ENCODE assay signal across 11 cellular contexts in the genomic region with DNA sequence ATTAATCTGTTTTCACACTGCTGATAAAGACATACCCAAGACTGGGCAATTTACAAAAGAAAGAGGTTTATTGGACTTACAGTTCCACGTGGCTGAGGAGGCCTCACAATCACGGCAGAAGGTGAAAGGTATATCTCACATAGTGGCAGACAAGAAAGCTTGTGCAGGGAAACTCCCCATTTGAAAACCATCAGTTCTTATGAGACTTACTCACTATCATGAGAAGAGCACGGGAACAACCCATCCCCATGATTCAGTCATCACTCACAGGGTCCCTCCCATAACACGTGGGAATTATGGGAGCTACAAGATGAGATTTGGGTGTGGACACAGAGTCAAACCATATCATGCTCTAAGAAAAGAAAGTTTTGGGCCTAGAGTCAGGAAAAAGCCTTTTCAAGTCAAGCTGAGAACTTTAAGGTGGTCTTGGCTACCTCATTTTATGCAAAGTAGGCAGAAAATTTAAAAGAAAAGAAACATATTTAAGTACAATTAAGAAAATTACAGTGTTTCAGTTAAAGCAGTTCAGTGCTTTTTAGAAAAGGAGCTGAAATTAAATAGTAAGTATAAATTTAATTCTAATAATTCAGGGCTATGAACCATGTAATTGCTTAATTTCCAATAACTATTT. TPM values are rescaled to one million over a fixed set of nuclear protein-coding genes. Genes with fewer than 3 reads are reported as not detected.
A peak's percentile ranks its signal among the peaks of the same experiment; 100 is the strongest.
DNase-seq lines count a peak whose midpoint lies in the region; ATAC-seq and TF ChIP-seq lines count a peak whose summit lies in the region.
"Had no signal": no experiment of that assay in that cellular context is flagged by ENCODE, and none has a peak within 500 bp of the region (broad histone marks: within the 10 kb centered on the region; RNA-seq: fewer than 3 reads in every experiment).

No MANE protein-coding gene starts in this region.

- intact Hi-C loops in posterior vena cava (cut with DNase I): loop anchor here in 1 of 2 donors (5.0 kb wide), 1 partner anchor 116 kb away; no protein-coding TSS in a partner anchor

- no peak overlapping the region for H2AFZ ChIP-seq in GM23338

- TF ChIP-seq CTCF in GM23338 (conservative IDR thresholded peaks at IDR 0.05; ENCODE audit: low read depth in 2 of 2): no peak
- no peak for TF ChIP-seq CTCF in WI38 (IDR thresholded peaks at IDR 0.05; ENCODE audit: low read depth, low read length)

- DNase-seq in AG08395 (ENCODE audit: low spot score): peak; percentile 57
- DNase-seq in GM23338 (ENCODE audit: low spot score): no peak
- peak; percentile 87 for DNase-seq in iris pigment epithelial cell (ENCODE audit: low read depth)
- DNase-seq in NCI-H2227 treated with DMSO at 0.1 percent for 48 hours (lab: John Stamatoyannopoulos, UW): no peak
- DNase-seq in NCI-H69 (lab: John Stamatoyannopoulos, UW): no peak
- no peak for DNase-seq in NCI-H82 (lab: John Stamatoyannopoulos, UW)
- DNase-seq in posterior vena cava (ENCODE audit: low spot score): no peak
- DNase-seq: activated T-cell treated with anti-CD3 and anti-CD28 coated beads, Interleukin-2, amount 50 U/mL, for 1 hour; GF-D8; naive thymus-derived CD4-positive, alpha-beta T cell had no signal

- no peaks in the 10 kb centered on the region for H3K9me2 ChIP-seq in GM23338 (ENCODE audit: insufficient read depth)

- H3K4me1 ChIP-seq in GM23338 (ENCODE audit: insufficient read depth): peaks cover 12% of the 10 kb centered on the region

- H3K4me2 ChIP-seq in GM23338: peak overlapping the region; percentile 84; the same call in 1 of the 2 replicates

- H3K4me1 Mint-ChIP-seq in GM23338: peaks cover 20% of the 10 kb centered on the region

- no peaks in the 10 kb centered on the region; the same call in 2 of the 3 replicates for H3K9me3 Mint-ChIP-seq in GM23338
- H3K9me3 Mint-ChIP-seq: naive thymus-derived CD4-positive, alpha-beta T cell had no signal

- peaks cover 48% of the 10 kb centered on the region for H3K27me3 Mint-ChIP-seq in GM23338 (ENCODE audit: insufficient read depth, low read depth, poor library complexity)

- H3K27me3 ChIP-seq in GM23338 (ENCODE audit: insufficient read depth): peaks cover 41% of the 10 kb centered on the region

- no peak for ATAC-seq in GM23338
- ATAC-seq: naive thymus-derived CD4-positive, alpha-beta T cell had no signal

- H3K79me2 ChIP-seq in GM23338 (replicated peaks; ENCODE audit: insufficient read depth): no peaks in the 10 kb centered on the region

- no peak overlapping the region for H3K4me3 Mint-ChIP-seq in GM23338

- H3K27ac Mint-ChIP-seq in GM23338: no peak overlapping the region

- H3K4me3 ChIP-seq in GM23338: 0 out of 2 replicates have a peak overlapping the region, but pooled peaks have one; percentile 78
- H3K4me3 ChIP-seq in WI38 (ENCODE audit: low read depth, low read length): peak overlapping the region; percentile 77

- H3K36me3 Mint-ChIP-seq in GM23338 (ENCODE audit: low read depth): no peaks in the 10 kb centered on the region
- H3K36me3 Mint-ChIP-seq: naive thymus-derived CD4-positive, alpha-beta T cell had no signal

- H3F3A ChIP-seq in GM23338 (replicated peaks; ENCODE audit: low read depth): no peaks in the 10 kb centered on the region

- no peak overlapping the region for H3K27ac ChIP-seq in GM23338 (ENCODE audit: low read depth)

- no peaks in the 10 kb centered on the region for H3K36me3 ChIP-seq in GM23338 (ENCODE audit: insufficient read depth)

- H4K20me1 ChIP-seq in GM23338 (replicated peaks; ENCODE audit: insufficient read depth): 0 out of 2 replicates have a peak, but pooled peaks cover 10% of the 10 kb centered on the region

TF ChIP-seq in GM23338, 12 proteins besides CTCF, POLR2A, EP300 and RAD21 (continues in another document):
- TF ChIP-seq CREB1 (CRISPR knock-in tag; IDR thresholded peaks at IDR 0.05; ENCODE audit: low read depth) (no peak), POLR2AphosphoS5 (IDR thresholded peaks at IDR 0.05; ENCODE audit: low read depth) (no peak), ZNF331 (CRISPR knock-in tag; IDR thresholded peaks at IDR 0.05; ENCODE audit: low read depth) (no peak), EZH2phosphoT487 (IDR thresholded peaks at IDR 0.05; ENCODE audit: unreplicated experiment) (no peak)
- TF ChIP-seq, protein P1, sequence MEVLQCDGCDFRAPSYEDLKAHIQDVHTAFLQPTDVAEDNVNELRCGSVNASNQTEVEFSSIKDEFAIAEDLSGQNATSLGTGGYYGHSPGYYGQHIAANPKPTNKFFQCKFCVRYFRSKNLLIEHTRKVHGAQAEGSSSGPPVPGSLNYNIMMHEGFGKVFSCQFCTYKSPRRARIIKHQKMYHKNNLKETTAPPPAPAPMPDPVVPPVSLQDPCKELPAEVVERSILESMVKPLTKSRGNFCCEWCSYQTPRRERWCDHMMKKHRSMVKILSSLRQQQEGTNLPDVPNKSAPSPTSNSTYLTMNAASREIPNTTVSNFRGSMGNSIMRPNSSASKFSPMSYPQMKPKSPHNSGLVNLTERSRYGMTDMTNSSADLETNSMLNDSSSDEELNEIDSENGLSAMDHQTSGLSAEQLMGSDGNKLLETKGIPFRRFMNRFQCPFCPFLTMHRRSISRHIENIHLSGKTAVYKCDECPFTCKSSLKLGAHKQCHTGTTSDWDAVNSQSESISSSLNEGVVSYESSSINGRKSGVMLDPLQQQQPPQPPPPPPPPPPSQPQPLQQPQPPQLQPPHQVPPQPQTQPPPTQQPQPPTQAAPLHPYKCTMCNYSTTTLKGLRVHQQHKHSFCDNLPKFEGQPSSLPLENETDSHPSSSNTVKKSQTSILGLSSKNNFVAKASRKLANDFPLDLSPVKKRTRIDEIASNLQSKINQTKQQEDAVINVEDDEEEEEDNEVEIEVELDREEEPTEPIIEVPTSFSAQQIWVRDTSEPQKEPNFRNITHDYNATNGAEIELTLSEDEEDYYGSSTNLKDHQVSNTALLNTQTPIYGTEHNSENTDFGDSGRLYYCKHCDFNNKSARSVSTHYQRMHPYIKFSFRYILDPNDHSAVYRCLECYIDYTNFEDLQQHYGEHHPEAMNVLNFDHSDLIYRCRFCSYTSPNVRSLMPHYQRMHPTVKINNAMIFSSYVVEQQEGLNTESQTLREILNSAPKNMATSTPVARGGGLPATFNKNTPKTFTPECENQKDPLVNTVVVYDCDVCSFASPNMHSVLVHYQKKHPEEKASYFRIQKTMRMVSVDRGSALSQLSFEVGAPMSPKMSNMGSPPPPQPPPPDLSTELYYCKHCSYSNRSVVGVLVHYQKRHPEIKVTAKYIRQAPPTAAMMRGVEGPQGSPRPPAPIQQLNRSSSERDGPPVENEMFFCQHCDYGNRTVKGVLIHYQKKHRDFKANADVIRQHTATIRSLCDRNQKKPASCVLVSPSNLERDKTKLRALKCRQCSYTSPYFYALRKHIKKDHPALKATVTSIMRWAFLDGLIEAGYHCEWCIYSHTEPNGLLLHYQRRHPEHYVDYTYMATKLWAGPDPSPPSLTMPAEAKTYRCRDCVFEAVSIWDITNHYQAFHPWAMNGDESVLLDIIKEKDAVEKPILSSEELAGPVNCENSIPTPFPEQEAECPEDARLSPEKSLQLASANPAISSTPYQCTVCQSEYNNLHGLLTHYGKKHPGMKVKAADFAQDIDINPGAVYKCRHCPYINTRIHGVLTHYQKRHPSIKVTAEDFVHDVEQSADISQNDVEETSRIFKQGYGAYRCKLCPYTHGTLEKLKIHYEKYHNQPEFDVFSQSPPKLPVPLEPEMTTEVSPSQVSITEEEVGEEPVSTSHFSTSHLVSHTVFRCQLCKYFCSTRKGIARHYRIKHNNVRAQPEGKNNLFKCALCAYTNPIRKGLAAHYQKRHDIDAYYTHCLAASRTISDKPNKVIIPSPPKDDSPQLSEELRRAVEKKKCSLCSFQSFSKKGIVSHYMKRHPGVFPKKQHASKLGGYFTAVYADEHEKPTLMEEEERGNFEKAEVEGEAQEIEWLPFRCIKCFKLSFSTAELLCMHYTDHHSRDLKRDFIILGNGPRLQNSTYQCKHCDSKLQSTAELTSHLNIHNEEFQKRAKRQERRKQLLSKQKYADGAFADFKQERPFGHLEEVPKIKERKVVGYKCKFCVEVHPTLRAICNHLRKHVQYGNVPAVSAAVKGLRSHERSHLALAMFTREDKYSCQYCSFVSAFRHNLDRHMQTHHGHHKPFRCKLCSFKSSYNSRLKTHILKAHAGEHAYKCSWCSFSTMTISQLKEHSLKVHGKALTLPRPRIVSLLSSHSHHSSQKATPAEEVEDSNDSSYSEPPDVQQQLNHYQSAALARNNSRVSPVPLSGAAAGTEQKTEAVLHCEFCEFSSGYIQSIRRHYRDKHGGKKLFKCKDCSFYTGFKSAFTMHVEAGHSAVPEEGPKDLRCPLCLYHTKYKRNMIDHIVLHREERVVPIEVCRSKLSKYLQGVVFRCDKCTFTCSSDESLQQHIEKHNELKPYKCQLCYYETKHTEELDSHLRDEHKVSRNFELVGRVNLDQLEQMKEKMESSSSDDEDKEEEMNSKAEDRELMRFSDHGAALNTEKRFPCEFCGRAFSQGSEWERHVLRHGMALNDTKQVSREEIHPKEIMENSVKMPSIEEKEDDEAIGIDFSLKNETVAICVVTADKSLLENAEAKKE (CRISPR knock-in tag; IDR thresholded peaks at IDR 0.05): no peak
- TF ChIP-seq, protein P2, sequence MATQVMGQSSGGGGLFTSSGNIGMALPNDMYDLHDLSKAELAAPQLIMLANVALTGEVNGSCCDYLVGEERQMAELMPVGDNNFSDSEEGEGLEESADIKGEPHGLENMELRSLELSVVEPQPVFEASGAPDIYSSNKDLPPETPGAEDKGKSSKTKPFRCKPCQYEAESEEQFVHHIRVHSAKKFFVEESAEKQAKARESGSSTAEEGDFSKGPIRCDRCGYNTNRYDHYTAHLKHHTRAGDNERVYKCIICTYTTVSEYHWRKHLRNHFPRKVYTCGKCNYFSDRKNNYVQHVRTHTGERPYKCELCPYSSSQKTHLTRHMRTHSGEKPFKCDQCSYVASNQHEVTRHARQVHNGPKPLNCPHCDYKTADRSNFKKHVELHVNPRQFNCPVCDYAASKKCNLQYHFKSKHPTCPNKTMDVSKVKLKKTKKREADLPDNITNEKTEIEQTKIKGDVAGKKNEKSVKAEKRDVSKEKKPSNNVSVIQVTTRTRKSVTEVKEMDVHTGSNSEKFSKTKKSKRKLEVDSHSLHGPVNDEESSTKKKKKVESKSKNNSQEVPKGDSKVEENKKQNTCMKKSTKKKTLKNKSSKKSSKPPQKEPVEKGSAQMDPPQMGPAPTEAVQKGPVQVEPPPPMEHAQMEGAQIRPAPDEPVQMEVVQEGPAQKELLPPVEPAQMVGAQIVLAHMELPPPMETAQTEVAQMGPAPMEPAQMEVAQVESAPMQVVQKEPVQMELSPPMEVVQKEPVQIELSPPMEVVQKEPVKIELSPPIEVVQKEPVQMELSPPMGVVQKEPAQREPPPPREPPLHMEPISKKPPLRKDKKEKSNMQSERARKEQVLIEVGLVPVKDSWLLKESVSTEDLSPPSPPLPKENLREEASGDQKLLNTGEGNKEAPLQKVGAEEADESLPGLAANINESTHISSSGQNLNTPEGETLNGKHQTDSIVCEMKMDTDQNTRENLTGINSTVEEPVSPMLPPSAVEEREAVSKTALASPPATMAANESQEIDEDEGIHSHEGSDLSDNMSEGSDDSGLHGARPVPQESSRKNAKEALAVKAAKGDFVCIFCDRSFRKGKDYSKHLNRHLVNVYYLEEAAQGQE (IDR thresholded peaks at IDR 0.05; ENCODE audit: unreplicated experiment): no peak

RNA-seq across cellular contexts. Expression of a gene that starts 24.9 kb away (rescaled TPM):
- 15.5 and 18.0 TPM in 2 replicates for total RNA-seq in GM23338 (2014; rRNA removed; shearing (Covaris generic))
- polyA plus RNA-seq in GM23338 (2016; fragmentation: Nextera tagmentation; extraction: Ambion mirVana): 15.2 and 17.6 TPM in 2 replicates
- total RNA-seq in posterior vena cava: 1 to 10 TPM in 1 of 2 donors, under 1 TPM in 1; 0.93 to 1.0 TPM
- polyA plus RNA-seq: naive thymus-derived CD4-positive, alpha-beta T cell had no signal

Comparison
In these comparisons a context has a peak if more than half of its experiments do, and no peak if none do; other contexts are left out.
1. DNase-seq: peak in AG08395 (single experiment) and iris pigment epithelial cell (single experiment); none in GM23338 (single experiment), NCI-H2227 treated with DMSO at 0.1 percent for 48 hours (single experiment), NCI-H69 (single experiment), NCI-H82 (single experiment) and posterior vena cava (single experiment).